ENCODE assay signal across 35 cellular contexts in genomic region chr4:7147261-7147660, GRCh38. TPM values are rescaled to one million over a fixed set of nuclear protein-coding genes. Genes with fewer than 3 reads are reported as not detected.
"Had no signal": no experiment of that assay in that cellular context is flagged by ENCODE, and none has a peak within 500 bp of the region (broad histone marks: within the 10 kb centered on the region; RNA-seq: fewer than 3 reads in every experiment).

No MANE protein-coding gene starts in this region.

- H3K27me3 Mint-ChIP-seq: activated T-cell treated with anti-CD3 and anti-CD28 coated beads, Interleukin-2, amount 50 U/mL, for 24 hours had no signal

- H3K36me3 ChIP-seq: ascending aorta, cardiac muscle cell had no signal

- H3K9me3 ChIP-seq: ascending aorta had no signal

- H3K36me3 Mint-ChIP-seq: activated CD4-positive, alpha-beta memory T cell treated with anti-CD3 and anti-CD28 coated beads for 36 hours; activated CD8-positive, alpha-beta memory T cell treated with anti-CD3 and anti-CD28 coated beads, Interleukin-2, amount 10 ng/mL, durations not matched to agents 7 days and 5 days; activated naive CD4-positive, alpha-beta T cell treated with anti-CD3 and anti-CD28 coated beads, Interleukin-2, amount 10 ng/mL, durations not matched to agents 7 days and 5 days; activated naive CD4-positive, alpha-beta T cell treated with anti-CD3 and anti-CD28 coated beads, Interleukin-2, amount 50 U/mL, for 24 hours; activated naive CD8-positive, alpha-beta T cell; activated naive CD8-positive, alpha-beta T cell treated with anti-CD3 and anti-CD28 coated beads, Interleukin-2, amount 10 ng/mL, durations not matched to agents 7 days and 5 days; brain had no signal

- ATAC-seq: activated CD8-positive, alpha-beta memory T cell treated with anti-CD3 and anti-CD28 coated beads, Interleukin-2, amount 10 ng/mL, durations not matched to agents 7 days and 5 days; activated CD8-positive, alpha-beta T cell treated with anti-CD3 and anti-CD28 coated beads for 36 hours; activated naive CD8-positive, alpha-beta T cell treated with anti-CD3 and anti-CD28 coated beads, Interleukin-2, amount 50 U/mL, for 24 hours had no signal

- H3K4me3 Mint-ChIP-seq: activated B cell treated with CpG ODN at 0.5 μM for 24 hours; activated CD4-positive, alpha-beta memory T cell treated with anti-CD3 and anti-CD28 coated beads for 36 hours; activated CD4-positive, alpha-beta T cell treated with anti-CD3 and anti-CD28 coated beads, Interleukin-2, amount 10 ng/mL, durations not matched to agents 24 days and 14 days; activated CD8-positive, alpha-beta memory T cell treated with anti-CD3 and anti-CD28 coated beads, Interleukin-2, amount 10 ng/mL, durations not matched to agents 7 days and 5 days; activated CD8-positive, alpha-beta T cell treated with anti-CD3 and anti-CD28 coated beads for 36 hours; activated naive CD4-positive, alpha-beta T cell treated with anti-CD3 and anti-CD28 coated beads, Interleukin-2, amount 10 ng/mL, durations not matched to agents 7 days and 5 days; activated naive CD4-positive, alpha-beta T cell treated with anti-CD3 and anti-CD28 coated beads, Interleukin-2, amount 50 U/mL, for 24 hours; activated naive CD8-positive, alpha-beta T cell; activated naive CD8-positive, alpha-beta T cell treated with anti-CD3 and anti-CD28 coated beads, Interleukin-2, amount 10 ng/mL, durations not matched to agents 7 days and 5 days; activated naive CD8-positive, alpha-beta T cell treated with anti-CD3 and anti-CD28 coated beads, Interleukin-2, amount 50 U/mL, for 24 hours; activated T-cell treated with anti-CD3 and anti-CD28 coated beads, Interleukin-2, amount 50 U/mL, for 24 hours; brain; central memory CD8-positive, alpha-beta T cell; T-helper 1 cell treated with Interleukin-12 subunit alpha and Interleukin-12 subunit beta and Interleukin-4 antibody, amounts not matched to agents 30 μg/mL and 1 μg/mL, for 36 hours; T-helper 2 cell treated with Interferon-gamma antibody and Interleukin-4, amounts not matched to agents 5 μg/mL and 100 μg/mL, for 36 hours had no signal

- H3K27ac ChIP-seq: ascending aorta, cardiac muscle cell, VCaP had no signal

- H3K4me1 Mint-ChIP-seq: activated B cell treated with CpG ODN at 0.5 μM for 24 hours; activated CD4-positive, alpha-beta T cell treated with anti-CD3 and anti-CD28 coated beads, Interleukin-2, amount 10 ng/mL, durations not matched to agents 24 days and 14 days; activated CD8-positive, alpha-beta memory T cell treated with anti-CD3 and anti-CD28 coated beads, Interleukin-2, amount 10 ng/mL, durations not matched to agents 7 days and 5 days; activated naive CD4-positive, alpha-beta T cell treated with anti-CD3 and anti-CD28 coated beads, Interleukin-2, amount 10 ng/mL, durations not matched to agents 7 days and 5 days; activated naive CD4-positive, alpha-beta T cell treated with anti-CD3 and anti-CD28 coated beads, Interleukin-2, amount 50 U/mL, for 24 hours; activated naive CD8-positive, alpha-beta T cell treated with anti-CD3 and anti-CD28 coated beads, Interleukin-2, amount 10 ng/mL, durations not matched to agents 7 days and 5 days; activated naive CD8-positive, alpha-beta T cell treated with anti-CD3 and anti-CD28 coated beads, Interleukin-2, amount 50 U/mL, for 24 hours; central memory CD8-positive, alpha-beta T cell had no signal

- H3K4me3 ChIP-seq: ascending aorta, cardiac muscle cell had no signal

- H3K27ac Mint-ChIP-seq: activated B cell treated with CpG ODN at 0.5 μM for 24 hours; activated CD4-positive, alpha-beta memory T cell treated with anti-CD3 and anti-CD28 coated beads for 36 hours; activated CD4-positive, alpha-beta T cell treated with anti-CD3 and anti-CD28 coated beads, Interleukin-2, amount 10 ng/mL, durations not matched to agents 24 days and 14 days; activated CD8-positive, alpha-beta memory T cell treated with anti-CD3 and anti-CD28 coated beads, Interleukin-2, amount 10 ng/mL, durations not matched to agents 7 days and 5 days; activated CD8-positive, alpha-beta T cell treated with anti-CD3 and anti-CD28 coated beads for 36 hours; activated naive CD4-positive, alpha-beta T cell treated with anti-CD3 and anti-CD28 coated beads, Interleukin-2, amount 10 ng/mL, durations not matched to agents 7 days and 5 days; activated naive CD4-positive, alpha-beta T cell treated with anti-CD3 and anti-CD28 coated beads, Interleukin-2, amount 50 U/mL, for 24 hours; activated naive CD8-positive, alpha-beta T cell; activated naive CD8-positive, alpha-beta T cell treated with anti-CD3 and anti-CD28 coated beads, Interleukin-2, amount 10 ng/mL, durations not matched to agents 7 days and 5 days; activated naive CD8-positive, alpha-beta T cell treated with anti-CD3 and anti-CD28 coated beads, Interleukin-2, amount 50 U/mL, for 24 hours; activated T-cell treated with anti-CD3 and anti-CD28 coated beads, Interleukin-2, amount 50 U/mL, for 24 hours; activated T-helper 2 cell treated with anti-CD3 and anti-CD28 coated beads, Interferon-gamma antibody, Interleukin-2, Interleukin-4, amounts not matched to agents 10 μg/mL and 5 μg/mL and 100 μg/mL, durations not matched to agents 14 hours and 24 hours and 36 hours; T-helper 1 cell treated with Interleukin-12 subunit alpha and Interleukin-12 subunit beta and Interleukin-4 antibody, amounts not matched to agents 30 μg/mL and 1 μg/mL, for 36 hours; T-helper 2 cell treated with Interferon-gamma antibody and Interleukin-4, amounts not matched to agents 5 μg/mL and 100 μg/mL, for 36 hours had no signal

- H3K4me1 ChIP-seq: ascending aorta had no signal

- H3K9me3 Mint-ChIP-seq: activated B cell treated with CpG ODN at 0.5 μM for 24 hours; activated CD4-positive, alpha-beta memory T cell treated with anti-CD3 and anti-CD28 coated beads for 36 hours; activated CD4-positive, alpha-beta T cell treated with anti-CD3 and anti-CD28 coated beads, Interleukin-2, amount 10 ng/mL, durations not matched to agents 24 days and 14 days; activated CD8-positive, alpha-beta T cell treated with anti-CD3 and anti-CD28 coated beads for 36 hours; activated naive CD4-positive, alpha-beta T cell treated with anti-CD3 and anti-CD28 coated beads, Interleukin-2, amount 10 ng/mL, durations not matched to agents 7 days and 5 days; activated naive CD4-positive, alpha-beta T cell treated with anti-CD3 and anti-CD28 coated beads, Interleukin-2, amount 50 U/mL, for 24 hours; activated naive CD8-positive, alpha-beta T cell treated with anti-CD3 and anti-CD28 coated beads, Interleukin-2, amount 10 ng/mL, durations not matched to agents 7 days and 5 days; activated naive CD8-positive, alpha-beta T cell treated with anti-CD3 and anti-CD28 coated beads, Interleukin-2, amount 50 U/mL, for 24 hours; activated T-cell treated with anti-CD3 and anti-CD28 coated beads, Interleukin-2, amount 50 U/mL, for 24 hours; activated T-helper 2 cell treated with anti-CD3 and anti-CD28 coated beads, Interferon-gamma antibody, Interleukin-2, Interleukin-4, amounts not matched to agents 10 μg/mL and 5 μg/mL and 100 μg/mL, durations not matched to agents 14 hours and 24 hours and 36 hours; central memory CD8-positive, alpha-beta T cell; T-helper 1 cell treated with Interleukin-12 subunit alpha and Interleukin-12 subunit beta and Interleukin-4 antibody, amounts not matched to agents 30 μg/mL and 1 μg/mL, for 36 hours; T-helper 2 cell treated with Interferon-gamma antibody and Interleukin-4, amounts not matched to agents 5 μg/mL and 100 μg/mL, for 36 hours had no signal

- DNase-seq: activated B cell treated with CpG ODN at 0.5 μM for 24 hours; activated CD4-positive, alpha-beta memory T cell treated with anti-CD3 and anti-CD28 coated beads for 36 hours; activated CD4-positive, alpha-beta T cell treated with anti-CD3 and anti-CD28 coated beads for 4 hours; activated CD4-positive, alpha-beta T cell treated with anti-CD3 and anti-CD28 coated beads, Interleukin-2, amount 10 ng/mL, durations not matched to agents 24 days and 14 days; activated CD4-positive, alpha-beta T cell treated with anti-CD3 and anti-CD28 coated beads, Interleukin-2, amount 50 U/mL, for 1 hour; activated CD4-positive, alpha-beta T cell treated with anti-CD3 and anti-CD28 coated beads, Interleukin-2, amount 50 U/mL, for 4 hours; activated CD4-positive, CD25-positive, alpha-beta regulatory T cell treated with anti-CD3 and anti-CD28 coated beads, Interleukin-2, amount 50 U/mL, for 72 hours; activated CD8-positive, alpha-beta memory T cell treated with anti-CD3 and anti-CD28 coated beads, Interleukin-2, amount 10 ng/mL, durations not matched to agents 7 days and 5 days; activated CD8-positive, alpha-beta memory T cell treated with anti-CD3 and anti-CD28 coated beads, Interleukin-2, amount 50 U/mL, for 48 hours; activated CD8-positive, alpha-beta T cell treated with anti-CD3 and anti-CD28 coated beads for 36 hours; activated effector memory CD4-positive, alpha-beta T cell treated with Interleukin-2 at 50 U/mL for 16 hours; activated gamma-delta T cell; activated naive CD4-positive, alpha-beta T cell treated with anti-CD3 and anti-CD28 coated beads, Interleukin-2, amount 10 ng/mL, durations not matched to agents 7 days and 5 days; activated naive CD4-positive, alpha-beta T cell treated with Interleukin-2 at 50 U/mL for 16 hours; activated naive CD8-positive, alpha-beta T cell treated with anti-CD3 and anti-CD28 coated beads, Interleukin-2, amount 10 ng/mL, durations not matched to agents 7 days and 5 days; activated naive CD8-positive, alpha-beta T cell treated with anti-CD3 and anti-CD28 coated beads, Interleukin-2, amount 50 U/mL, for 24 hours; activated T-cell treated with anti-CD3 and anti-CD28 coated beads, Interleukin-2, amount 50 U/mL, for 24 hours; activated T-cell treated with anti-CD3 and anti-CD28 coated beads, Interleukin-2, amount 50 U/mL, for 48 hours; amygdala; anterior cingulate cortex; caudate nucleus; cerebellar nuclear complex; T-helper 1 cell; T-helper 2 cell; T-helper 9 cell had no signal

- H3K27me3 ChIP-seq: ascending aorta, cardiac muscle cell had no signal

RNA-seq across cellular contexts. Expression of gene SORCS2, which starts 45.1 kb away (rescaled TPM):
- total RNA-seq: activated B cell treated with CpG ODN at 0.5 μM for 24 hours; activated CD4-positive, alpha-beta T cell treated with anti-CD3 and anti-CD28 coated beads, Interleukin-2, amount 10 ng/mL, durations not matched to agents 24 days and 14 days; activated naive CD8-positive, alpha-beta T cell treated with anti-CD3 and anti-CD28 coated beads, Interleukin-2, amount 10 ng/mL, durations not matched to agents 7 days and 5 days had no signal
